ENCODE assay signal across 8 cellular contexts in the genomic region with DNA sequence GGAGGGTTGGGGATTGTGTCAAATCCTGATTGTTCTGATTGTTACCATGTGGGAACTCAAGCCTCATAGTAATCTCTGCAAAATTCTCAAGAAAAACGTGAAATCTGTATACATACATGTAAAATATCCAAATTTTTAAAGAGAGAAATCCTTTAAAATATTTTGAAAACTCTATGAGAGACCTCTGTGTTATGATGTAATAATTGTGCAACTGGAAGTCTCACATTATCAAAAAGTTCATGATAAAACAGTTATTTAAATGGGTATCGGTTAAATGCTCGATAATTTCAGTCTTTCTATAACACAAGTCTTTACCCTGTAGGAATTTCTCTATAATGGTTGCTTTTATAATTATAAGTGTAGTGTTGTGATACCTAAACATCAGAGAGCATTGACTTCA.
"Had no signal": no experiment of that assay in that cellular context is flagged by ENCODE, and none has a peak within 500 bp of the region (broad histone marks: within the 10 kb centered on the region; RNA-seq: fewer than 3 reads in every experiment).

No MANE protein-coding gene starts in this region.

- FAIRE-seq: HepG2, HTR-8/SVneo had no signal

- ATAC-seq: HepG2 had no signal

- H3K27ac ChIP-seq: HL-60, KMS-11 had no signal

- H3K4me2 ChIP-seq: KMS-11 had no signal

- H3K9ac ChIP-seq: KMS-11 had no signal

- DNase-seq: Karpas-422, Kasumi-1, KBM-7, KG1 had no signal
